ENCODE assay signal across 20 cellular contexts in genomic region chr6:72533601-72534000, GRCh38.
"Had no signal": no experiment of that assay in that cellular context is flagged by ENCODE, and none has a peak within 500 bp of the region (broad histone marks: within the 10 kb centered on the region; RNA-seq: fewer than 3 reads in every experiment).

No MANE protein-coding gene starts in this region.

- DNase-seq: activated CD4-positive, alpha-beta T cell treated with anti-CD3 and anti-CD28 coated beads for 1 hour; activated CD4-positive, alpha-beta T cell treated with anti-CD3 and anti-CD28 coated beads, Interleukin-2, amount 50 U/mL, for 4 hours; activated naive CD8-positive, alpha-beta T cell treated with anti-CD3 and anti-CD28 coated beads, Interleukin-2, amount 10 ng/mL, durations not matched to agents 7 days and 5 days; dermis blood vessel endothelial cell; effector memory CD4-positive, alpha-beta T cell; esophagus squamous epithelium; glutamatergic neuron; midbrain; retina; stimulated activated naive B cell treated with anti-CD40 and anti-IgM and Interleukin-4, amounts not matched to agents 10 μg/mL and 1 μg/mL and 100 μg/mL, for 72 hours; SW 1271; T-helper 2 cell; upper lobe of left lung; WERI-Rb-1 had no signal

- H3K27ac ChIP-seq: ascending aorta, esophagus squamous epithelium, thoracic aorta, upper lobe of left lung, WERI-Rb-1 had no signal

- H3K4me3 ChIP-seq: ascending aorta, esophagus squamous epithelium, lung, thoracic aorta, upper lobe of left lung had no signal

- H3K36me3 ChIP-seq: ascending aorta, esophagus squamous epithelium, thoracic aorta, upper lobe of left lung, WERI-Rb-1 had no signal

- H3K4me1 ChIP-seq: ascending aorta, esophagus squamous epithelium, upper lobe of left lung had no signal

- ATAC-seq: left lobe of liver; stimulated activated naive B cell treated with anti-CD40 and anti-IgM and Interleukin-4, amounts not matched to agents 10 μg/mL and 1 μg/mL and 100 μg/mL, for 72 hours had no signal

- H3K9me3 Mint-ChIP-seq: activated naive CD8-positive, alpha-beta T cell treated with anti-CD3 and anti-CD28 coated beads, Interleukin-2, amount 10 ng/mL, durations not matched to agents 7 days and 5 days; activated T-helper 1 cell treated with anti-CD3 and anti-CD28 coated beads, Interleukin-12 subunit alpha, Interleukin-12 subunit beta, Interleukin-2, Interleukin-4 antibody, amounts not matched to agents 30 ng/mL and 10 ng/mL and 1 ng/mL, durations not matched to agents 14 hours and 24 hours and 36 hours; nephron; stimulated activated naive B cell treated with anti-CD40 and anti-IgM and Interleukin-4, amounts not matched to agents 10 μg/mL and 1 μg/mL and 100 μg/mL, for 72 hours had no signal

- H3K36me3 Mint-ChIP-seq: activated naive CD8-positive, alpha-beta T cell treated with anti-CD3 and anti-CD28 coated beads, Interleukin-2, amount 10 ng/mL, durations not matched to agents 7 days and 5 days; stimulated activated naive B cell treated with anti-CD40 and anti-IgM and Interleukin-4, amounts not matched to agents 10 μg/mL and 1 μg/mL and 100 μg/mL, for 72 hours had no signal

- H3K9me3 ChIP-seq: ascending aorta, esophagus squamous epithelium, thoracic aorta, upper lobe of left lung had no signal

- H3K27ac Mint-ChIP-seq: activated naive CD8-positive, alpha-beta T cell treated with anti-CD3 and anti-CD28 coated beads, Interleukin-2, amount 10 ng/mL, durations not matched to agents 7 days and 5 days; activated T-helper 1 cell treated with anti-CD3 and anti-CD28 coated beads, Interleukin-12 subunit alpha, Interleukin-12 subunit beta, Interleukin-2, Interleukin-4 antibody, amounts not matched to agents 30 ng/mL and 10 ng/mL and 1 ng/mL, durations not matched to agents 14 hours and 24 hours and 36 hours; nephron; stimulated activated naive B cell treated with anti-CD40 and anti-IgM and Interleukin-4, amounts not matched to agents 10 μg/mL and 1 μg/mL and 100 μg/mL, for 72 hours had no signal

- H3K27me3 ChIP-seq: ascending aorta, esophagus squamous epithelium, upper lobe of left lung had no signal
